1 cellular context compared by ENCODE assay signal in the genomic region with DNA sequence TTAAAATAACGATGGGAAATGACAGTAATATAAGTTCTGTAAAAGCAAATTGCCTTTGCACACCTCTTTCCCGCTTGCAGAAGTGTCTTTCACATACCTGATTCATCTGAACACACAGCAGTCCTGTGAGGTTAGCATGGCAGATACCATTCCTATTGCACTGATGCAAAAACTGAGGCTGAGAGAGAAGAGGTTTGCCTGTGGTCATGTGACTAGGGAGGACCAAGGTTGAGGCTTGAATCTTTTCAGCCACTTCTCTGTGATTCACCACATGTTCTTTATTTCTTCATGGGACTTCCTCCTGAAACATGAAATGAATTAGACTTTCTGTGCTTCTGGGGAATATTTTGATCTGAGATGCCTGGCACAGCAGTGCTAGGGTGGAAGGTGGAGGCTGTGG.
TF ChIP-seq lines count a peak whose summit lies in the region.

No MANE protein-coding gene starts in this region.

TF ChIP-seq in IMR-90, 13 proteins besides CTCF, POLR2A, EP300 and RAD21:
- no peak for TF ChIP-seq CHD1 (IDR thresholded peaks at IDR 0.05; ENCODE audit: low read depth, low read length)
- 0 out of 2 replicates have a peak, but pooled peaks have one; percentile 20 for TF ChIP-seq USF2 (IDR thresholded peaks at IDR 0.05; ENCODE audit: low read depth, low read length)
- no peak for TF ChIP-seq FOS (IDR thresholded peaks at IDR 0.05; ENCODE audit: low read depth, low read length)
